Comparison of ENCODE assay signal across 14 cellular contexts in genomic region chr7:159109092-159110035, GRCh38. TPM values are rescaled to one million over a fixed set of nuclear protein-coding genes. Genes with fewer than 3 reads are reported as not detected.
DNase-seq lines count a peak whose midpoint lies in the region; ATAC-seq and TF ChIP-seq lines count a peak whose summit lies in the region.
"Had no signal": no experiment of that assay in that cellular context is flagged by ENCODE, and none has a peak within 500 bp of the region (broad histone marks: within the 10 kb centered on the region; RNA-seq: fewer than 3 reads in every experiment).

No MANE protein-coding gene starts in this region.

- WGBS in adrenal gland, 4 donors = 63 to 68% (median 64%) methylated on average over 17 of the region's 17 CpGs

- H3K4me3 Mint-ChIP-seq in natural killer cell treated with Interleukin-12 subunit alpha and Interleukin-12 subunit beta and Interleukin-15 and Interleukin-18, amount 100 ng/mL, for 72 hours = no peak overlapping the region
- H3K4me3 Mint-ChIP-seq in natural killer cell = no peak overlapping the region
- H3K4me3 Mint-ChIP-seq: activated naive CD8-positive, alpha-beta T cell treated with anti-CD3 and anti-CD28 coated beads, Interleukin-2, amount 50 U/mL, for 24 hours; central memory CD8-positive, alpha-beta T cell; IgD-negative memory B cell had no signal

- H3K36me3 Mint-ChIP-seq in natural killer cell treated with Interleukin-12 subunit alpha and Interleukin-12 subunit beta and Interleukin-15 and Interleukin-18, amount 100 ng/mL, for 72 hours = no peaks in the 10 kb centered on the region
- H3K36me3 Mint-ChIP-seq in natural killer cell = no peaks in the 10 kb centered on the region
- H3K36me3 Mint-ChIP-seq: IgD-negative memory B cell had no signal

- no peaks in the 10 kb centered on the region for H3K9me3 ChIP-seq in RWPE2 (ENCODE audit: severe bottlenecking)
- H3K9me3 ChIP-seq in adrenal gland (replicated peaks in 1 of 3) = no peaks in the 10 kb centered on the region

- H3K27me3 ChIP-seq in RWPE2 (ENCODE audit: insufficient read depth, poor library complexity, severe bottlenecking) (peaks cover 11% of the 10 kb centered on the region), adrenal gland (peaks cover 4% of the 10 kb centered on the region)

- intact Hi-C loops in natural killer cell (cut with micrococcal nuclease) (no loop called here), adrenal gland (cut with DNase I) (no loop called here)

- H3K36me3 ChIP-seq in RWPE2 (ENCODE audit: low read depth) (no peaks in the 10 kb centered on the region), adrenal gland (replicated peaks in 1 of 2) (no peaks in the 10 kb centered on the region)

- H3K4me1 Mint-ChIP-seq in natural killer cell treated with Interleukin-12 subunit alpha and Interleukin-12 subunit beta and Interleukin-15 and Interleukin-18, amount 100 ng/mL, for 72 hours (ENCODE audit: low read depth in 2 of 2) = peaks cover 0 to 5% of the 10 kb centered on the region in 2 donors
- H3K4me1 Mint-ChIP-seq in natural killer cell = peaks cover 11 to 26% of the 10 kb centered on the region in 2 donors
- H3K4me1 Mint-ChIP-seq: activated naive CD8-positive, alpha-beta T cell treated with anti-CD3 and anti-CD28 coated beads, Interleukin-2, amount 50 U/mL, for 24 hours had no signal

- TF ChIP-seq POLR2A in adrenal gland (IDR thresholded peaks at IDR 0.05) = no peak

- no peak overlapping the region for H3K27ac ChIP-seq in RWPE2 (ENCODE audit: poor library complexity, severe bottlenecking)
- H3K27ac ChIP-seq in adrenal gland = no peak overlapping the region

- no peak overlapping the region for H3K27ac Mint-ChIP-seq in natural killer cell treated with Interleukin-12 subunit alpha and Interleukin-12 subunit beta and Interleukin-15 and Interleukin-18, amount 100 ng/mL, for 72 hours
- H3K27ac Mint-ChIP-seq in natural killer cell = no peak overlapping the region
- H3K27ac Mint-ChIP-seq: activated naive CD8-positive, alpha-beta T cell treated with anti-CD3 and anti-CD28 coated beads, Interleukin-2, amount 50 U/mL, for 24 hours; IgD-negative memory B cell had no signal

- peaks cover 12 to 21% of the 10 kb centered on the region in 2 donors for H3K27me3 Mint-ChIP-seq in natural killer cell treated with Interleukin-12 subunit alpha and Interleukin-12 subunit beta and Interleukin-15 and Interleukin-18, amount 100 ng/mL, for 72 hours
- peaks cover 16 to 19% of the 10 kb centered on the region in 2 donors for H3K27me3 Mint-ChIP-seq in natural killer cell (ENCODE audit: low read depth in 2 of 2)

- ATAC-seq in natural killer cell treated with Interleukin-12 subunit alpha and Interleukin-12 subunit beta and Interleukin-15 and Interleukin-18, amount 100 ng/mL, for 72 hours = no peak
- ATAC-seq in natural killer cell (no peak), RWPE2 (ENCODE audit: low read depth) (0 out of 3 replicates have a peak, but pooled peaks have one; percentile 17), left lobe of liver (peak; percentile 45), HG03045 (IDR thresholded peaks at IDR 0.05; ENCODE audit: unreplicated experiment) (no peak)
- ATAC-seq: activated naive CD8-positive, alpha-beta T cell treated with anti-CD3 and anti-CD28 coated beads, Interleukin-2, amount 50 U/mL, for 24 hours had no signal

- no peaks in the 10 kb centered on the region for H3K9me3 Mint-ChIP-seq in natural killer cell treated with Interleukin-12 subunit alpha and Interleukin-12 subunit beta and Interleukin-15 and Interleukin-18, amount 100 ng/mL, for 72 hours
- H3K9me3 Mint-ChIP-seq in natural killer cell = no peaks in the 10 kb centered on the region
- H3K9me3 Mint-ChIP-seq: activated naive CD8-positive, alpha-beta T cell treated with anti-CD3 and anti-CD28 coated beads, Interleukin-2, amount 50 U/mL, for 24 hours; central memory CD8-positive, alpha-beta T cell; IgD-negative memory B cell had no signal

- H3K4me3 ChIP-seq in RWPE2 (ENCODE audit: severe bottlenecking) (no peak overlapping the region), adrenal gland (no peak overlapping the region)

- H3K4me1 ChIP-seq in RWPE2 (ENCODE audit: insufficient read depth, poor library complexity, severe bottlenecking) (no peaks in the 10 kb centered on the region), adrenal gland (replicated peaks in 1 of 2) (no peaks in the 10 kb centered on the region)

- TF ChIP-seq CTCF in natural killer cell (IDR thresholded peaks at IDR 0.05) (no peak), RWPE2 (IDR thresholded peaks at IDR 0.05; ENCODE audit: poor library complexity, severe bottlenecking) (no peak), adrenal gland (IDR thresholded peaks at IDR 0.05) (no peak)

- DNase-seq in natural killer cell treated with Interleukin-12 subunit alpha and Interleukin-12 subunit beta and Interleukin-15 and Interleukin-18, amount 100 ng/mL, for 72 hours (ENCODE audit: low spot score) = peak; percentile 42
- DNase-seq in natural killer cell (no peak), RWPE2 (ENCODE audit: low spot score) (peak; percentile 15), left lobe of liver (ENCODE audit: low spot score) (no peak), GM19238 (ENCODE audit: insufficient read length, low spot score) (no peak), LoVo (ENCODE audit: low spot score) (no peak), adrenal gland (no peak)
- DNase-seq: activated CD4-positive, alpha-beta T cell treated with anti-CD3 and anti-CD28 coated beads for 48 hours; activated naive CD8-positive, alpha-beta T cell treated with anti-CD3 and anti-CD28 coated beads, Interleukin-2, amount 50 U/mL, for 24 hours; AML-193; NCI-H1694 had no signal

RNA-seq across cellular contexts. Expression of gene VIPR2, which starts 35.3 kb away (rescaled TPM):
- under 1 TPM; 0.36 to 0.45 TPM for total RNA-seq in natural killer cell treated with Interleukin-12 subunit alpha and Interleukin-12 subunit beta and Interleukin-15 and Interleukin-18, amount 100 ng/mL, for 72 hours
- total RNA-seq in natural killer cell = 1 to 10 TPM; 2.2 to 4.9 (median 4.7) TPM
- 0.28 TPM for total RNA-seq in left lobe of liver
- 1 to 10 TPM in 5 of 8 donors, under 1 TPM in 3; 0.06 to 3.8 (median 1.5) TPM for total RNA-seq in adrenal gland
- polyA plus RNA-seq in adrenal gland = under 1 TPM; 0.07 to 0.97 (median 0.64) TPM
- polyA plus RNA-seq: IgD-negative memory B cell had no signal

Comparison
In these comparisons a context has a peak if more than half of its experiments do, and no peak if none do; other contexts are left out.
1. DNase-seq: peak in natural killer cell treated with Interleukin-12 subunit alpha and Interleukin-12 subunit beta and Interleukin-15 and Interleukin-18, amount 100 ng/mL, for 72 hours (single experiment) and RWPE2 (single experiment); none in natural killer cell (single experiment), left lobe of liver (single experiment), GM19238 (single experiment), LoVo (single experiment) and adrenal gland (0 of 7).
2. ATAC-seq: peak in RWPE2 (single experiment) and left lobe of liver (single experiment); none in natural killer cell treated with Interleukin-12 subunit alpha and Interleukin-12 subunit beta and Interleukin-15 and Interleukin-18, amount 100 ng/mL, for 72 hours (0 of 2), natural killer cell (0 of 3) and HG03045 (single experiment).